ENCODE assay signal across 31 cellular contexts in genomic region chr3:60393946-60394345, GRCh38.
DNase-seq lines count a peak whose midpoint lies in the region; ATAC-seq and TF ChIP-seq lines count a peak whose summit lies in the region.
"Had no signal": no experiment of that assay in that cellular context is flagged by ENCODE, and none has a peak within 500 bp of the region (broad histone marks: within the 10 kb centered on the region; RNA-seq: fewer than 3 reads in every experiment).

No MANE protein-coding gene starts in this region.

- H3K23ac ChIP-seq in trophoblast cell (ENCODE audit: low read length) = no peak overlapping the region

- H3K18ac ChIP-seq in trophoblast cell (ENCODE audit: low read length) = no peak overlapping the region

- no peak overlapping the region for H2BK5ac ChIP-seq in trophoblast cell (ENCODE audit: low read depth, low read length, poor library complexity)

- H3F3A ChIP-seq in GM23338 (replicated peaks; ENCODE audit: low read depth) = no peaks in the 10 kb centered on the region

- no peak for DNase-seq in GM23338 (ENCODE audit: low spot score)
- peak; percentile 80 to 91 for DNase-seq in trophoblast cell
- no peak for DNase-seq in NCI-H526 treated with DMSO at 0.1 percent for 48 hours (lab: John Stamatoyannopoulos, UW)
- no peak for DNase-seq in inferior parietal cortex (ENCODE audit: extremely low spot score)
- DNase-seq: 8988T; ACHN; AML-193; BE2C; C1 segment of cervical spinal cord; Caco-2; Calu3; CD4-positive, alpha-beta memory T cell; CD4-positive, alpha-beta T cell; CD4-positive, CD25-positive, alpha-beta regulatory T cell; CD8-positive, alpha-beta memory T cell; CD8-positive, alpha-beta T cell; COR-L47; DMS 273 treated with DMSO at 0.1 percent for 48 hours; DMS153; DMS53; DMS79; DMS79 treated with DMSO at 0.1 percent for 48 hours; DND-41; EL had no signal

- H4K91ac ChIP-seq in trophoblast cell (ENCODE audit: low read depth, low read length) = no peak overlapping the region

- H3K27ac Mint-ChIP-seq in GM23338 = no peak overlapping the region
- H3K27ac Mint-ChIP-seq: B cell; CD14-positive monocyte; CD4-positive, alpha-beta memory T cell; CD4-positive, alpha-beta T cell; CD4-positive, CD25-positive, alpha-beta regulatory T cell; CD8-positive, alpha-beta memory T cell; CD8-positive, alpha-beta T cell had no signal

- H3K79me2 ChIP-seq in GM23338 (replicated peaks; ENCODE audit: insufficient read depth) (no peaks in the 10 kb centered on the region), trophoblast cell (ENCODE audit: control insufficient read depth, insufficient read depth, low read length, poor library complexity) (no peaks in the 10 kb centered on the region)

- H3K14ac ChIP-seq in trophoblast cell (ENCODE audit: low read length) = no peak overlapping the region

- H3K9me2 ChIP-seq in GM23338 (ENCODE audit: insufficient read depth) = peaks cover 9% of the 10 kb centered on the region; the same call in 1 of the 2 replicates

- ATAC-seq in GM23338 = no peak
- ATAC-seq: A549; CD8-positive, alpha-beta T cell had no signal

- H3K27ac ChIP-seq in GM23338 (ENCODE audit: low read depth) (no peak overlapping the region), trophoblast cell (ENCODE audit: low read depth, low read length) (no peak overlapping the region)
- H3K27ac ChIP-seq: 22Rv1; A549; BLaER1; BLaER1 treated with 17β-estradiol and CSF1 and Interleukin-3, amounts not matched to agents 10 nM and 100 nM; C4-2B had no signal

- H3K36me3 ChIP-seq in GM23338 (ENCODE audit: insufficient read depth) = no peaks in the 10 kb centered on the region
- H3K36me3 ChIP-seq in trophoblast cell (ENCODE audit: control insufficient read depth in 1 of 2, insufficient read depth in 2 of 2, low read length in 2 of 2) = no peaks in the 10 kb centered on the region
- H3K36me3 ChIP-seq: BE2C; BLaER1; BLaER1 treated with 17β-estradiol and CSF1 and Interleukin-3, amounts not matched to agents 10 nM and 100 nM had no signal

- H3K9me3 ChIP-seq in trophoblast cell (ENCODE audit: insufficient read depth, low read depth, low read length) = no peaks in the 10 kb centered on the region
- H3K9me3 ChIP-seq: A549, BE2C, BLaER1 had no signal

- H3K4me1 ChIP-seq in GM23338 (ENCODE audit: insufficient read depth) = no peaks in the 10 kb centered on the region
- H3K4me1 ChIP-seq in trophoblast cell (ENCODE audit: control insufficient read depth in 1 of 2, insufficient read depth in 2 of 2, low read length in 2 of 2) = no peaks in the 10 kb centered on the region
- H3K4me1 ChIP-seq: A549; BE2C; BLaER1; BLaER1 treated with 17β-estradiol and CSF1 and Interleukin-3, amounts not matched to agents 10 nM and 100 nM; Caco-2 had no signal

- H2AFZ ChIP-seq in GM23338 (0 out of 2 replicates have a peak overlapping the region, but pooled peaks have one; percentile 53), trophoblast cell (ENCODE audit: insufficient read depth, low read length, poor library complexity) (no peak overlapping the region)

- H3K27me3 Mint-ChIP-seq in GM23338 (ENCODE audit: insufficient read depth, low read depth, poor library complexity) = no peaks in the 10 kb centered on the region
- H3K27me3 Mint-ChIP-seq: B cell; CD4-positive, alpha-beta memory T cell; CD4-positive, alpha-beta T cell had no signal

- H3K4ac ChIP-seq in trophoblast cell (ENCODE audit: low read depth, low read length) = no peak overlapping the region

- H3K79me1 ChIP-seq in trophoblast cell (ENCODE audit: low read length) = no peaks in the 10 kb centered on the region

- peaks cover 7% of the 10 kb centered on the region for H3K36me3 Mint-ChIP-seq in GM23338 (ENCODE audit: low read depth)
- H3K36me3 Mint-ChIP-seq: CD14-positive monocyte; CD4-positive, alpha-beta memory T cell; CD4-positive, CD25-positive, alpha-beta regulatory T cell; CD8-positive, alpha-beta T cell had no signal

- no CpG with 5 or more reads among the region's 1 CpG for WGBS in trophoblast cell (ENCODE audit: extremely low coverage, insufficient coverage, insufficient read length)

- H4K8ac ChIP-seq in trophoblast cell (ENCODE audit: low read depth, low read length) = no peak overlapping the region

- no peak overlapping the region for H2AK5ac ChIP-seq in trophoblast cell (ENCODE audit: low read length)

- no peak overlapping the region for H3K4me2 ChIP-seq in GM23338
- H3K4me2 ChIP-seq in trophoblast cell (ENCODE audit: low read length) = no peak overlapping the region
- H3K4me2 ChIP-seq: A549; BLaER1; BLaER1 treated with 17β-estradiol and CSF1 and Interleukin-3, amounts not matched to agents 10 nM and 100 nM had no signal

- no peak overlapping the region for H3K9ac ChIP-seq in trophoblast cell (ENCODE audit: low read length)
- H3K9ac ChIP-seq: BLaER1; BLaER1 treated with 17β-estradiol and CSF1 and Interleukin-3, amounts not matched to agents 10 nM and 100 nM had no signal

- no peaks in the 10 kb centered on the region for H4K20me1 ChIP-seq in GM23338 (replicated peaks; ENCODE audit: insufficient read depth)
- H4K20me1 ChIP-seq: BLaER1; BLaER1 treated with 17β-estradiol and CSF1 and Interleukin-3, amounts not matched to agents 10 nM and 100 nM had no signal

- H3K27me3 ChIP-seq in GM23338 (ENCODE audit: insufficient read depth) (no peaks in the 10 kb centered on the region), trophoblast cell (ENCODE audit: insufficient read depth, low read length) (no peaks in the 10 kb centered on the region)
- H3K27me3 ChIP-seq: BE2C; BLaER1; BLaER1 treated with 17β-estradiol and CSF1 and Interleukin-3, amounts not matched to agents 10 nM and 100 nM had no signal

- no peak overlapping the region for H4K12ac ChIP-seq in trophoblast cell (ENCODE audit: low read depth, low read length)

- H2BK120ac ChIP-seq in trophoblast cell (ENCODE audit: insufficient read depth, low read length, poor library complexity) = no peak overlapping the region

- no peak overlapping the region for H2BK12ac ChIP-seq in trophoblast cell (ENCODE audit: low read length)

- TF ChIP-seq CTCF in GM23338 (conservative IDR thresholded peaks at IDR 0.05; ENCODE audit: low read depth in 2 of 2) = no peak

- H3K4me1 Mint-ChIP-seq in GM23338 = no peaks in the 10 kb centered on the region
- H3K4me1 Mint-ChIP-seq: B cell; CD14-positive monocyte; CD4-positive, alpha-beta memory T cell; CD8-positive, alpha-beta memory T cell had no signal

- H3K4me3 Mint-ChIP-seq in GM23338 = no peak overlapping the region
- H3K4me3 Mint-ChIP-seq: B cell; CD14-positive monocyte; CD4-positive, alpha-beta memory T cell; CD4-positive, alpha-beta T cell; CD4-positive, CD25-positive, alpha-beta regulatory T cell; CD8-positive, alpha-beta memory T cell; CD8-positive, alpha-beta T cell had no signal

- no peak overlapping the region for H3K4me3 ChIP-seq in GM23338
- no peak overlapping the region for H3K4me3 ChIP-seq in trophoblast cell (ENCODE audit: low read depth, low read length)
- H3K4me3 ChIP-seq: A549; BLaER1; BLaER1 treated with 17β-estradiol and CSF1 and Interleukin-3, amounts not matched to agents 10 nM and 100 nM had no signal

- peaks cover 7% of the 10 kb centered on the region for H3K9me3 Mint-ChIP-seq in GM23338
- H3K9me3 Mint-ChIP-seq: CD4-positive, alpha-beta T cell; CD4-positive, CD25-positive, alpha-beta regulatory T cell; CD8-positive, alpha-beta memory T cell; CD8-positive, alpha-beta T cell had no signal

TF ChIP-seq in GM23338, 12 proteins besides CTCF, POLR2A, EP300 and RAD21 (continues in another document):
- no peak for TF ChIP-seq ETS1 (IDR thresholded peaks at IDR 0.05)
- TF ChIP-seq REST (IDR thresholded peaks at IDR 0.05; ENCODE audit: unreplicated experiment) = no peak
- TF ChIP-seq STAT1 (IDR thresholded peaks at IDR 0.05; ENCODE audit: unreplicated experiment) = no peak

Comparison
In these comparisons a context has a peak if more than half of its experiments do, and no peak if none do; other contexts are left out.
1. DNase-seq: peak in trophoblast cell (2 of 2); none in GM23338 (single experiment), NCI-H526 treated with DMSO at 0.1 percent for 48 hours (single experiment) and inferior parietal cortex (single experiment).